ENCODE assay signal across 8 cellular contexts in genomic region chr3:33717616-33717865, GRCh38. TPM values are rescaled to one million over a fixed set of nuclear protein-coding genes. Genes with fewer than 3 reads are reported as not detected.
A peak's percentile ranks its signal among the peaks of the same experiment; 100 is the strongest.
DNase-seq lines count a peak whose midpoint lies in the region; ATAC-seq and TF ChIP-seq lines count a peak whose summit lies in the region.

No MANE protein-coding gene starts in this region.

- H3K9me3 ChIP-seq in DND-41 (ENCODE audit: insufficient read depth, low read length, severe bottlenecking) (no peaks in the 10 kb centered on the region), HUES6 (ENCODE audit: control insufficient read depth, insufficient read depth, low read depth, low read length) (no peaks in the 10 kb centered on the region)

- H2AFZ ChIP-seq in DND-41 (ENCODE audit: low read depth, low read length), result peak overlapping the region; percentile 94

- no peaks in the 10 kb centered on the region for H3K27me3 Mint-ChIP-seq in activated T-cell treated with anti-CD3 and anti-CD28 coated beads, Interleukin-2, amount 50 U/mL, for 72 hours (ENCODE audit: low read depth)
- H3K27me3 Mint-ChIP-seq in glutamatergic neuron (ENCODE audit: unreplicated experiment), result no peaks in the 10 kb centered on the region

- peaks cover 38% of the 10 kb centered on the region for H3K4me1 ChIP-seq in DND-41 (ENCODE audit: insufficient read depth, low read length)
- H3K4me1 ChIP-seq in HUES6 (ENCODE audit: control insufficient read depth, insufficient read depth, low read length), result peaks cover 7% of the 10 kb centered on the region; the same call in 1 of the 2 replicates

- H3K27me3 ChIP-seq in DND-41 (ENCODE audit: insufficient read depth, low read length, poor library complexity), result no peaks in the 10 kb centered on the region
- H3K27me3 ChIP-seq in HUES6 (ENCODE audit: control insufficient read depth, insufficient read depth, low read length), result no peaks in the 10 kb centered on the region

- peak overlapping the region; percentile 91 for H3K27ac Mint-ChIP-seq in activated T-cell treated with anti-CD3 and anti-CD28 coated beads, Interleukin-2, amount 50 U/mL, for 72 hours
- no peak overlapping the region for H3K27ac Mint-ChIP-seq in glutamatergic neuron (ENCODE audit: unreplicated experiment)

- peaks cover 61% of the 10 kb centered on the region for H3K79me2 ChIP-seq in DND-41 (ENCODE audit: insufficient read depth, low read length)

- 0 out of 2 replicates have a peak, but pooled peaks cover 4% of the 10 kb centered on the region for H3K36me3 ChIP-seq in DND-41 (ENCODE audit: insufficient read depth, low read length)
- no peaks in the 10 kb centered on the region for H3K36me3 ChIP-seq in HUES6 (ENCODE audit: control insufficient read depth, insufficient read depth, low read length)

- H3K4me1 Mint-ChIP-seq in activated T-cell treated with anti-CD3 and anti-CD28 coated beads, Interleukin-2, amount 50 U/mL, for 72 hours (ENCODE audit: low read depth), result peaks cover 14% of the 10 kb centered on the region
- peaks cover 3% of the 10 kb centered on the region for H3K4me1 Mint-ChIP-seq in glutamatergic neuron (ENCODE audit: low read depth, unreplicated experiment)

- peaks cover 19% of the 10 kb centered on the region; the same call in 1 of the 2 replicates for H4K20me1 ChIP-seq in DND-41 (ENCODE audit: insufficient read depth, low read length)

- DNase-seq in DND-41 (peak; percentile 69), glutamatergic neuron (peak; percentile 73), posterior vena cava (ENCODE audit: low spot score) (peak; percentile 90), COR-L47 (lab: John Stamatoyannopoulos, UW) (no peak), GM10266 (ENCODE audit: extremely low spot score) (no peak)
- DNase-seq in activated T-cell treated with anti-CD3 and anti-CD28 coated beads, Interleukin-2, amount 50 U/mL, for 72 hours, result no peak

- peak overlapping the region; percentile 80 for H3K4me2 ChIP-seq in DND-41 (ENCODE audit: insufficient read depth, low read length)

- H3K36me3 Mint-ChIP-seq in activated T-cell treated with anti-CD3 and anti-CD28 coated beads, Interleukin-2, amount 50 U/mL, for 72 hours (ENCODE audit: insufficient read depth in 2 of 2), result peaks cover 0 to 2% of the 10 kb centered on the region in 2 donors
- no peaks in the 10 kb centered on the region for H3K36me3 Mint-ChIP-seq in glutamatergic neuron (ENCODE audit: unreplicated experiment)

- TF ChIP-seq CTCF in DND-41 (IDR thresholded peaks at IDR 0.05; ENCODE audit: borderline replicate concordance, extremely low read depth, low read length, poor library complexity, severe bottlenecking) (no peak), glutamatergic neuron (IDR thresholded peaks at IDR 0.05; ENCODE audit: partially characterized antibody, unreplicated experiment) (no peak), GM10266 (IDR thresholded peaks at IDR 0.05; ENCODE audit: control insufficient read depth, insufficient read depth, low read depth, missing control alignments) (no peak)

- H3K27ac ChIP-seq in DND-41 (ENCODE audit: low read length), result peak overlapping the region; percentile 79
- H3K27ac ChIP-seq in HUES6 (ENCODE audit: low read depth, low read length), result peak overlapping the region; percentile 89

- ATAC-seq in DND-41 (ENCODE audit: insufficient read depth, low read depth) (peak; percentile 78), GM21526 (IDR thresholded peaks at IDR 0.05; ENCODE audit: low FRiP score, unreplicated experiment) (peak; percentile 65)
- peak in 1 of 2 donors; percentile 65 for ATAC-seq in activated T-cell treated with anti-CD3 and anti-CD28 coated beads, Interleukin-2, amount 50 U/mL, for 72 hours (replicated peaks in 1 of 2)

- H3K9ac ChIP-seq in DND-41 (ENCODE audit: low read depth, low read length) (peak overlapping the region; percentile 92), HUES6 (ENCODE audit: low read length) (peak overlapping the region; percentile 90)

- H3K4me3 ChIP-seq in DND-41 (ENCODE audit: low read depth in 1 of 2, low read length in 2 of 2), result peak overlapping the region; percentile 53 to 88; a peak in 3 of 4 replicates
- peak overlapping the region; percentile 78 for H3K4me3 ChIP-seq in HUES6 (ENCODE audit: low read depth, low read length)

- H3K9me3 Mint-ChIP-seq in activated T-cell treated with anti-CD3 and anti-CD28 coated beads, Interleukin-2, amount 50 U/mL, for 72 hours, result no peaks in the 10 kb centered on the region
- H3K9me3 Mint-ChIP-seq in glutamatergic neuron (ENCODE audit: unreplicated experiment), result peaks cover 4% of the 10 kb centered on the region

- no peak overlapping the region for H3K4me3 Mint-ChIP-seq in activated T-cell treated with anti-CD3 and anti-CD28 coated beads, Interleukin-2, amount 50 U/mL, for 72 hours
- H3K4me3 Mint-ChIP-seq in glutamatergic neuron (ENCODE audit: unreplicated experiment), result peak overlapping the region; percentile 80

- intact Hi-C loops in posterior vena cava (cut with DNase I), result loop anchor here (10.0 kb wide), 4 partner anchors 57 to 83 kb away; no protein-coding TSS in a partner anchor

RNA-seq across cellular contexts. Expression of gene CLASP2, which starts 0.5 kb away (rescaled TPM):
- total RNA-seq in activated T-cell treated with anti-CD3 and anti-CD28 coated beads, Interleukin-2, amount 50 U/mL, for 72 hours, result 10 to 100 TPM; 58.5 to 68.5 TPM
- total RNA-seq in glutamatergic neuron (ENCODE audit: unreplicated experiment), result 384 TPM
- total RNA-seq in posterior vena cava, result 100 to 1,000 TPM in 1 of 2 donors, 10 to 100 TPM in 1; 75.3 to 145 TPM

Comparison
In these comparisons a context has a peak if more than half of its experiments do, and no peak if none do; other contexts are left out.
1. DNase-seq: peak in DND-41 (single experiment), glutamatergic neuron (single experiment) and posterior vena cava (single experiment); none in activated T-cell treated with anti-CD3 and anti-CD28 coated beads, Interleukin-2, amount 50 U/mL, for 72 hours (0 of 2), COR-L47 (single experiment) and GM10266 (single experiment).